19 cellular contexts compared by ENCODE assay signal in genomic region chr18:27863780-27864430, GRCh38.
A peak's percentile ranks its signal among the peaks of the same experiment; 100 is the strongest.
DNase-seq lines count a peak whose midpoint lies in the region; ATAC-seq and TF ChIP-seq lines count a peak whose summit lies in the region.
"Had no signal": no experiment of that assay in that cellular context is flagged by ENCODE, and none has a peak within 500 bp of the region (broad histone marks: within the 10 kb centered on the region; RNA-seq: fewer than 3 reads in every experiment).

No MANE protein-coding gene starts in this region.

- peak; percentile 66 for DNase-seq in NCI-H1092 treated with DMSO at 0.1 percent for 48 hours (lab: John Stamatoyannopoulos, UW)
- DNase-seq in NCI-H1092 (lab: John Stamatoyannopoulos, UW) = no peak
- DNase-seq in DMS 273 (lab: John Stamatoyannopoulos, UW; ENCODE audit: unreplicated experiment) = peak; percentile 81
- peak; percentile 39 for DNase-seq in NCI-H446 treated with DMSO at 0.1 percent for 48 hours (lab: John Stamatoyannopoulos, UW)
- DNase-seq in cerebellar cortex (ENCODE audit: low spot score) = peak; percentile 67
- DNase-seq in right lobe of liver = no peak
- DNase-seq in SHP77 (lab: John Stamatoyannopoulos, UW) = no peak
- DNase-seq in NCI-H146 treated with DMSO at 0.1 percent for 48 hours (lab: John Stamatoyannopoulos, UW; ENCODE audit: unreplicated experiment) = no peak
- DNase-seq: COR-L47, DMS53, EL, GOT3, NCI-H1105 treated with DMSO at 0.1 percent for 48 hours, NCI-H774, Peyer's patch, T-cell had no signal

- no peak overlapping the region for H3K27ac ChIP-seq in right lobe of liver
- H3K27ac ChIP-seq: 22Rv1, Peyer's patch, SK-N-MC had no signal

- no peaks in the 10 kb centered on the region for H3K27me3 ChIP-seq in right lobe of liver
- H3K27me3 ChIP-seq: Peyer's patch had no signal

- ATAC-seq in right lobe of liver = no peak
- ATAC-seq: K562, T-cell had no signal

- no peaks in the 10 kb centered on the region for H3K36me3 ChIP-seq in right lobe of liver
- H3K36me3 ChIP-seq: Peyer's patch had no signal

- no peaks in the 10 kb centered on the region for H3K4me1 ChIP-seq in right lobe of liver
- H3K4me1 ChIP-seq: Peyer's patch had no signal

- intact Hi-C loops in right lobe of liver (cut with DNase I) = no loop called here

- no peak overlapping the region for H3K4me3 ChIP-seq in right lobe of liver
- H3K4me3 ChIP-seq: K562, Peyer's patch, SK-N-MC had no signal

- WGBS in right lobe of liver (ENCODE audit: insufficient coverage, low coverage, low lambda C conversion rate, missing lambda C conversion rate) = 60% methylated on average over 4 of the region's 4 CpGs

- no peak for TF ChIP-seq CTCF in right lobe of liver (IDR thresholded peaks at IDR 0.05)

- no peak for TF ChIP-seq POLR2A in right lobe of liver (IDR thresholded peaks at IDR 0.05)

- H3K9me3 ChIP-seq in right lobe of liver = no peaks in the 10 kb centered on the region
- H3K9me3 ChIP-seq: Peyer's patch had no signal

Comparison
In these comparisons a context has a peak if more than half of its experiments do, and no peak if none do; other contexts are left out.
1. DNase-seq: peak in NCI-H1092 treated with DMSO at 0.1 percent for 48 hours (single experiment), DMS 273 (single experiment), NCI-H446 treated with DMSO at 0.1 percent for 48 hours (single experiment) and cerebellar cortex (single experiment); none in NCI-H1092 (single experiment), right lobe of liver (0 of 3), SHP77 (0 of 2) and NCI-H146 treated with DMSO at 0.1 percent for 48 hours (single experiment).